Comparison of ENCODE assay signal across 28 cellular contexts in the genomic region with DNA sequence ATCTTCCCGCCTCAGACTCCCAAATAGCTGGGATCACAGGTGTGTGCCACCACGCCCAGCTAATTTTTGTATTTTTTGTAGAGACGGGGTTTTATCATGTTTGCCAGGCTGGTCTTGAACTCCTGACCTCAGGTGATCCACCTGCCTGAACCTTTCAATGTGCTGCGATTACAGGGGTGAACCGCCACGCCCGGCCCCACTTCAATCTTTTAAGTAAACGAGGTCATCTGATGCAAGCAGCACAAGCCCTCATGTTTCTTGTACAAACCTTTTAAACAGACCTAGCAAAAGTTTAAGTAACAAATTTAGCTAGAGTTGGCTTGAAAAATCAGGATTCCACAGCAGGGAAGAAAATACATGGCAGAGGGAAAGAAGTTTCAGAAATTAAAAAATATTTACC.
"Had no signal": no experiment of that assay in that cellular context is flagged by ENCODE, and none has a peak within 500 bp of the region (broad histone marks: within the 10 kb centered on the region; RNA-seq: fewer than 3 reads in every experiment).

No MANE protein-coding gene starts in this region.

- H3K27me3 Mint-ChIP-seq: dendritic cell treated with granulocyte-macrophage colony-stimulating factor and Interleukin-4, amounts not matched to agents 40 ng/mL and 50 ng/mL, for 4 days had no signal

- H3K27ac Mint-ChIP-seq: dendritic cell treated with granulocyte-macrophage colony-stimulating factor and Interleukin-4, amounts not matched to agents 40 ng/mL and 50 ng/mL, for 4 days; effector memory CD8-positive, alpha-beta T cell; endodermal cell had no signal

- H3K4me3 Mint-ChIP-seq: dendritic cell treated with granulocyte-macrophage colony-stimulating factor and Interleukin-4, amounts not matched to agents 40 ng/mL and 50 ng/mL, for 4 days; effector memory CD8-positive, alpha-beta T cell; endodermal cell had no signal

- H3K27ac ChIP-seq: colonic mucosa, coronary artery, dorsolateral prefrontal cortex, epithelial cell of prostate, esophagus muscularis mucosa, esophagus squamous epithelium, foreskin keratinocyte, gastrocnemius medialis, gastroesophageal sphincter, heart left ventricle, heart right ventricle had no signal

- ATAC-seq: effector memory CD8-positive, alpha-beta T cell; esophagus mucosa; foreskin keratinocyte; gastrocnemius medialis; gastroesophageal sphincter; heart left ventricle; heart right ventricle had no signal

- FAIRE-seq: colon, endometrium, endothelial cell of umbilical vein had no signal

- H3K9me3 ChIP-seq: colonic mucosa, esophagus muscularis mucosa, esophagus squamous epithelium, gastrocnemius medialis, gastroesophageal sphincter, heart left ventricle, heart right ventricle had no signal

- DNase-seq: colonic mucosa; cortex of kidney; dermis blood vessel endothelial cell; dorsolateral prefrontal cortex; effector CD4-positive, alpha-beta T cell; effector CD8-positive, alpha-beta T cell; effector memory CD4-positive, alpha-beta T cell; effector memory CD8-positive, alpha-beta T cell; endodermal cell; erythroblast; esophagus squamous epithelium; foreskin fibroblast; foreskin keratinocyte; foreskin melanocyte; gastrocnemius medialis; glutamatergic neuron; head of caudate nucleus; heart left ventricle; heart right ventricle had no signal

- H3K4me1 Mint-ChIP-seq: endodermal cell had no signal

- H3K4me3 ChIP-seq: colonic mucosa, coronary artery, dorsolateral prefrontal cortex, esophagus muscularis mucosa, esophagus squamous epithelium, gastrocnemius medialis, gastroesophageal sphincter, heart left ventricle, heart right ventricle had no signal

- H3K9me3 Mint-ChIP-seq: dendritic cell treated with granulocyte-macrophage colony-stimulating factor and Interleukin-4, amounts not matched to agents 40 ng/mL and 50 ng/mL, for 4 days; effector memory CD8-positive, alpha-beta T cell had no signal

- H3K36me3 ChIP-seq: colonic mucosa, esophagus muscularis mucosa, esophagus squamous epithelium, gastrocnemius medialis, gastroesophageal sphincter, heart left ventricle, heart right ventricle had no signal

- H3K4me1 ChIP-seq: colonic mucosa, esophagus muscularis mucosa, esophagus squamous epithelium, foreskin keratinocyte, gastrocnemius medialis, gastroesophageal sphincter, heart left ventricle, heart right ventricle had no signal

- H3K27me3 ChIP-seq: colonic mucosa, esophagus squamous epithelium, foreskin keratinocyte, gastrocnemius medialis, gastroesophageal sphincter had no signal
